ENCODE assay signal across 1 cellular context in genomic region chr16:77974883-77975282, GRCh38.
TF ChIP-seq lines count a peak whose summit lies in the region.

No MANE protein-coding gene starts in this region.

TF ChIP-seq in WTC11, 78 proteins besides CTCF, POLR2A, EP300 and RAD21 (continued from another document):
- no peak for TF ChIP-seq FOXP4 (CRISPR knock-in tag; IDR thresholded peaks at IDR 0.05)
- no peak for TF ChIP-seq OVOL2 (CRISPR knock-in tag; IDR thresholded peaks at IDR 0.05; ENCODE audit: borderline replicate concordance)
- TF ChIP-seq TEAD4 (CRISPR knock-in tag; IDR thresholded peaks at IDR 0.05) = no peak
- TF ChIP-seq IRF1 (CRISPR knock-in tag; IDR thresholded peaks at IDR 0.05) = no peak
- no peak for TF ChIP-seq HMGA2 (CRISPR knock-in tag; IDR thresholded peaks at IDR 0.05)
- TF ChIP-seq, protein P1, sequence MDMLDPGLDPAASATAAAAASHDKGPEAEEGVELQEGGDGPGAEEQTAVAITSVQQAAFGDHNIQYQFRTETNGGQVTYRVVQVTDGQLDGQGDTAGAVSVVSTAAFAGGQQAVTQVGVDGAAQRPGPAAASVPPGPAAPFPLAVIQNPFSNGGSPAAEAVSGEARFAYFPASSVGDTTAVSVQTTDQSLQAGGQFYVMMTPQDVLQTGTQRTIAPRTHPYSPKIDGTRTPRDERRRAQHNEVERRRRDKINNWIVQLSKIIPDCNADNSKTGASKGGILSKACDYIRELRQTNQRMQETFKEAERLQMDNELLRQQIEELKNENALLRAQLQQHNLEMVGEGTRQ (CRISPR knock-in tag; IDR thresholded peaks at IDR 0.05) = peak; percentile 26; the same call in 1 of the 2 replicates
- no peak for TF ChIP-seq NR1H2 (CRISPR knock-in tag; IDR thresholded peaks at IDR 0.05)
- TF ChIP-seq ATF1 (CRISPR knock-in tag; IDR thresholded peaks at IDR 0.05) = no peak
- TF ChIP-seq, protein P2, sequence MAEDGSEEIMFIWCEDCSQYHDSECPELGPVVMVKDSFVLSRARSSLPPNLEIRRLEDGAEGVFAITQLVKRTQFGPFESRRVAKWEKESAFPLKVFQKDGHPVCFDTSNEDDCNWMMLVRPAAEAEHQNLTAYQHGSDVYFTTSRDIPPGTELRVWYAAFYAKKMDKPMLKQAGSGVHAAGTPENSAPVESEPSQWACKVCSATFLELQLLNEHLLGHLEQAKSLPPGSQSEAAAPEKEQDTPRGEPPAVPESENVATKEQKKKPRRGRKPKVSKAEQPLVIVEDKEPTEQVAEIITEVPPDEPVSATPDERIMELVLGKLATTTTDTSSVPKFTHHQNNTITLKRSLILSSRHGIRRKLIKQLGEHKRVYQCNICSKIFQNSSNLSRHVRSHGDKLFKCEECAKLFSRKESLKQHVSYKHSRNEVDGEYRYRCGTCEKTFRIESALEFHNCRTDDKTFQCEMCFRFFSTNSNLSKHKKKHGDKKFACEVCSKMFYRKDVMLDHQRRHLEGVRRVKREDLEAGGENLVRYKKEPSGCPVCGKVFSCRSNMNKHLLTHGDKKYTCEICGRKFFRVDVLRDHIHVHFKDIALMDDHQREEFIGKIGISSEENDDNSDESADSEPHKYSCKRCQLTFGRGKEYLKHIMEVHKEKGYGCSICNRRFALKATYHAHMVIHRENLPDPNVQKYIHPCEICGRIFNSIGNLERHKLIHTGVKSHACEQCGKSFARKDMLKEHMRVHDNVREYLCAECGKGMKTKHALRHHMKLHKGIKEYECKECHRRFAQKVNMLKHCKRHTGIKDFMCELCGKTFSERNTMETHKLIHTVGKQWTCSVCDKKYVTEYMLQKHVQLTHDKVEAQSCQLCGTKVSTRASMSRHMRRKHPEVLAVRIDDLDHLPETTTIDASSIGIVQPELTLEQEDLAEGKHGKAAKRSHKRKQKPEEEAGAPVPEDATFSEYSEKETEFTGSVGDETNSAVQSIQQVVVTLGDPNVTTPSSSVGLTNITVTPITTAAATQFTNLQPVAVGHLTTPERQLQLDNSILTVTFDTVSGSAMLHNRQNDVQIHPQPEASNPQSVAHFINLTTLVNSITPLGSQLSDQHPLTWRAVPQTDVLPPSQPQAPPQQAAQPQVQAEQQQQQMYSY (CRISPR knock-in tag; IDR thresholded peaks at IDR 0.05) = peak; percentile 67; the same call in 1 of the 2 replicates
- TF ChIP-seq, protein P3, sequence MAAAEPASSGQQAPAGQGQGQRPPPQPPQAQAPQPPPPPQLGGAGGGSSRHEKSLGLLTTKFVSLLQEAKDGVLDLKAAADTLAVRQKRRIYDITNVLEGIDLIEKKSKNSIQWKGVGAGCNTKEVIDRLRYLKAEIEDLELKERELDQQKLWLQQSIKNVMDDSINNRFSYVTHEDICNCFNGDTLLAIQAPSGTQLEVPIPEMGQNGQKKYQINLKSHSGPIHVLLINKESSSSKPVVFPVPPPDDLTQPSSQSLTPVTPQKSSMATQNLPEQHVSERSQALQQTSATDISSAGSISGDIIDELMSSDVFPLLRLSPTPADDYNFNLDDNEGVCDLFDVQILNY (CRISPR knock-in tag; IDR thresholded peaks at IDR 0.05) = no peak
- TF ChIP-seq ZNF532 (CRISPR knock-in tag; IDR thresholded peaks at IDR 0.05; ENCODE audit: borderline replicate concordance) = no peak
- TF ChIP-seq CREB1 (CRISPR knock-in tag; IDR thresholded peaks at IDR 0.05) = no peak
- TF ChIP-seq SMAD3 (CRISPR knock-in tag; IDR thresholded peaks at IDR 0.05; ENCODE audit: borderline replicate concordance) = no peak
